Comparison of ENCODE assay signal across 1 cellular context in genomic region chr19:536031-536880, GRCh38.
TF ChIP-seq lines count a peak whose summit lies in the region.

No MANE protein-coding gene starts in this region.

TF ChIP-seq in IMR-90, 13 proteins besides CTCF, POLR2A, EP300 and RAD21:
- no peak for TF ChIP-seq CEBPB (IDR thresholded peaks at IDR 0.05; ENCODE audit: low read depth, low read length)
- no peak for TF ChIP-seq MXI1 (IDR thresholded peaks at IDR 0.05; ENCODE audit: borderline replicate concordance, low read depth, low read length)
- no peak for TF ChIP-seq RCOR1 (IDR thresholded peaks at IDR 0.05; ENCODE audit: insufficient replicate concordance, low read length)
- no peak for TF ChIP-seq BHLHE40 (IDR thresholded peaks at IDR 0.05; ENCODE audit: low read depth, low read length)
- no peak for TF ChIP-seq MAFK (IDR thresholded peaks at IDR 0.05; ENCODE audit: low read depth, low read length)
- TF ChIP-seq NFE2L2 (IDR thresholded peaks at IDR 0.05; ENCODE audit: low read depth, low read length), result no peak
- TF ChIP-seq SMC3 (IDR thresholded peaks at IDR 0.05; ENCODE audit: low read depth, low read length), result no peak
- TF ChIP-seq ELK1 (IDR thresholded peaks at IDR 0.05; ENCODE audit: borderline replicate concordance, low read depth, low read length), result no peak
- TF ChIP-seq CHD1 (IDR thresholded peaks at IDR 0.05; ENCODE audit: low read depth, low read length), result no peak
- no peak for TF ChIP-seq FOS (IDR thresholded peaks at IDR 0.05; ENCODE audit: low read depth, low read length)
- no peak for TF ChIP-seq RFX5 (IDR thresholded peaks at IDR 0.05; ENCODE audit: low read depth, low read length)
- TF ChIP-seq MAZ (IDR thresholded peaks at IDR 0.05; ENCODE audit: borderline replicate concordance, low read depth, low read length), result no peak
- no peak for TF ChIP-seq USF2 (IDR thresholded peaks at IDR 0.05; ENCODE audit: low read depth, low read length)
